ENCODE assay signal across 15 cellular contexts in genomic region chr4:82745173-82745842, GRCh38. TPM values are rescaled to one million over a fixed set of nuclear protein-coding genes. Genes with fewer than 3 reads are reported as not detected.
DNase-seq lines count a peak whose midpoint lies in the region; ATAC-seq and TF ChIP-seq lines count a peak whose summit lies in the region.
"Had no signal": no experiment of that assay in that cellular context is flagged by ENCODE, and none has a peak within 500 bp of the region (broad histone marks: within the 10 kb centered on the region; RNA-seq: fewer than 3 reads in every experiment).

No MANE protein-coding gene starts in this region.

- H3K27ac ChIP-seq in layer of hippocampus (ENCODE audit: low read depth, low read length), result peak overlapping the region; percentile 1
- H3K27ac ChIP-seq: tibial nerve had no signal

- no peak for ATAC-seq in GM21619 (IDR thresholded peaks at IDR 0.05; ENCODE audit: unreplicated experiment)
- no peak for ATAC-seq in activated T-helper 17 cell treated with anti-CD3 and anti-CD28 coated beads, Interleukin-2, amount 50 U/mL, for 72 hours (replicated peaks)
- ATAC-seq: PC-3 had no signal

- CTCF ChIA-PET in AG04449 (lab: Yijun Ruan, JAX), result interaction anchor here (0.8 to 8.9 kb wide), 2 partner anchors 277 to 284 kb away, joined by 3 to 168 read pairs; no protein-coding TSS in a partner anchor

- POLR2A ChIA-PET in AG04449 (lab: Yijun Ruan, JAX), result interaction anchor here (0.6 to 1.2 kb wide), 2 partner anchors 53 to 316 kb away, joined by 3 to 6 read pairs; partner anchors contain the start of gene SCD5

- peaks cover 49% of the 10 kb centered on the region for H3K4me1 Mint-ChIP-seq in chondrocyte (ENCODE audit: low read depth)
- no peaks in the 10 kb centered on the region for H3K4me1 Mint-ChIP-seq in activated T-helper 17 cell treated with anti-CD3 and anti-CD28 coated beads, Interleukin-2, amount 50 U/mL, for 72 hours

- no peaks in the 10 kb centered on the region for H3K9me3 Mint-ChIP-seq in chondrocyte (ENCODE audit: low read depth)
- H3K9me3 Mint-ChIP-seq in activated T-helper 17 cell treated with anti-CD3 and anti-CD28 coated beads, Interleukin-2, amount 50 U/mL, for 72 hours, result no peaks in the 10 kb centered on the region

- H3K4me3 Mint-ChIP-seq in chondrocyte (ENCODE audit: unreplicated experiment), result no peak overlapping the region
- no peak overlapping the region for H3K4me3 Mint-ChIP-seq in activated T-helper 17 cell treated with anti-CD3 and anti-CD28 coated beads, Interleukin-2, amount 50 U/mL, for 72 hours

- peak; percentile 85 for DNase-seq in AG04449 (ENCODE audit: low read depth, low spot score)
- peak; percentile 91 for DNase-seq in M059J (ENCODE audit: low read depth)
- no peak for DNase-seq in chondrocyte (ENCODE audit: low spot score)
- DNase-seq in NCI-H1092 treated with DMSO at 0.1 percent for 48 hours (lab: John Stamatoyannopoulos, UW), result no peak
- DNase-seq in mucosa of gallbladder (ENCODE audit: low spot score), result no peak
- DNase-seq: activated CD4-positive, alpha-beta T cell treated with anti-CD3 and anti-CD28 coated beads, Interleukin-2, amount 50 U/mL, for 48 hours; DMS 273 treated with DMSO at 0.1 percent for 48 hours; erythroblast; NCI-H446 treated with DMSO at 0.1 percent for 48 hours; PC-3; stimulated activated CD4-positive, alpha-beta T cell treated with anti-CD3 and anti-CD28 coated beads, Interleukin-15, amount 100 ng/mL, for 24 hours had no signal

- H3K36me3 Mint-ChIP-seq in chondrocyte (ENCODE audit: low read depth), result no peaks in the 10 kb centered on the region
- no peaks in the 10 kb centered on the region for H3K36me3 Mint-ChIP-seq in activated T-helper 17 cell treated with anti-CD3 and anti-CD28 coated beads, Interleukin-2, amount 50 U/mL, for 72 hours (ENCODE audit: low read depth)

- H3K27me3 ChIP-seq in layer of hippocampus (ENCODE audit: control insufficient read depth, insufficient read depth, low read length), result no peaks in the 10 kb centered on the region
- H3K27me3 ChIP-seq: tibial nerve had no signal

- H3K27ac Mint-ChIP-seq in chondrocyte (ENCODE audit: unreplicated experiment), result peak overlapping the region; percentile 78
- no peak overlapping the region for H3K27ac Mint-ChIP-seq in activated T-helper 17 cell treated with anti-CD3 and anti-CD28 coated beads, Interleukin-2, amount 50 U/mL, for 72 hours

- no peaks in the 10 kb centered on the region for H3K27me3 Mint-ChIP-seq in chondrocyte (ENCODE audit: low read depth)
- H3K27me3 Mint-ChIP-seq in activated T-helper 17 cell treated with anti-CD3 and anti-CD28 coated beads, Interleukin-2, amount 50 U/mL, for 72 hours, result peaks cover 11% of the 10 kb centered on the region

- TF ChIP-seq CTCF in AG04449 (IDR thresholded peaks at IDR 0.05; ENCODE audit: insufficient read depth, low read length, missing control alignments), result no peak
- no peak for TF ChIP-seq CTCF in chondrocyte (IDR thresholded peaks at IDR 0.05)

- peak overlapping the region; percentile 7 for H3K4me3 ChIP-seq in AG04449 (ENCODE audit: low read depth, low read length)
- H3K4me3 ChIP-seq: tibial nerve had no signal

RNA-seq across cellular contexts. Expression of gene SCD5, which starts 53.3 kb away (rescaled TPM):
- total RNA-seq in M059J (2014; rRNA removed; shearing (Covaris generic)), result 17.2 and 26.1 TPM in 2 replicates
- total RNA-seq in chondrocyte (20.6 to 25.9 TPM (median 22.6 TPM) in 3 replicates), mucosa of gallbladder (22.9 TPM)
- total RNA-seq in activated T-helper 17 cell treated with anti-CD3 and anti-CD28 coated beads, Interleukin-2, amount 50 U/mL, for 72 hours, result under 1 TPM; 0.21 to 0.91 TPM

Comparison
In these comparisons a context has a peak if more than half of its experiments do, and no peak if none do; other contexts are left out.
1. DNase-seq: peak in AG04449 (single experiment) and M059J (single experiment); none in chondrocyte (single experiment), NCI-H1092 treated with DMSO at 0.1 percent for 48 hours (single experiment) and mucosa of gallbladder (single experiment).